1 cellular context compared by ENCODE assay signal in the genomic region with DNA sequence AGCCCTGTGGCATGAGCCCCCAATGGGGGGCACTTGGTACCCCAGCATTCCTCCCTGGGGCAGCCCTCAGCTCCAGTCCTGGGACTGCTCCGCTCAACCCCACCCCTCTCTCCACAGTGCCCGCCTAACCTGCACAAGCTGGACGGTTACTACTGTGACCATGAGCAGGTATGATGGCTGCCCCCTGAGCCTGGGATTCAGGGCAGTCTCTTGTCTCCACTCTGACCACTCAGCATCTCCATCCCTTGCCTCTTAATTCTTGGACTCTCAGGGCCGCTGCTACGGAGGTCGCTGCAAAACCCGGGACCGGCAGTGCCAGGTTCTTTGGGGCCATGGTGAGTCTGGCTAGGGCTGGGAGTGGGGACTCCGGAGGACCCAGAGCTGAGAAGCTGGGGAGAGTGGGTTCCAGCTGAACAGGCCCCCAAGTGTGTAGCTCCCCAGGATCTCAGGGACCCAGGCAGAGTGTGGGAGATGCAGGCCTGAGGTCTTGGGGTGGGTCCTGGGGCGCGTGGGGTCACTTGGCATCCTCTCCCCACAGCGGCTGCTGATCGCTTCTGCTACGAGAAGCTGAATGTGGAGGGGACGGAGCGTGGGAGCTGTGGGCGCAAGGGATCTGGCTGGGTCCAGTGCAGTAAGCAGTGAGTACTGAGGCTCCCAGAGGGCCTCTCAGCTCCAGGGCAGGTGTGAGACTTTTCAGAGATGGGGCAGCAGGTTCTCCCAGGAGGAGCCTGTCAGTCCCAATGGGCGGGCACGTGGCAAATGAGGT.
TF ChIP-seq lines count a peak whose summit lies in the region.

No MANE protein-coding gene starts in this region.

TF ChIP-seq in HepG2, 621 proteins besides CTCF, POLR2A, EP300 and RAD21:
- TF ChIP-seq KLF12 (CRISPR knock-in tag; IDR thresholded peaks at IDR 0.05; ENCODE audit: borderline replicate concordance) (no peak), MIXL1 (CRISPR knock-in tag; IDR thresholded peaks at IDR 0.05) (no peak), HNRNPLL (IDR thresholded peaks at IDR 0.05; ENCODE audit: low read depth, low read length, poor library complexity, severe bottlenecking) (peak; percentile 13)
- TF ChIP-seq, protein P1, sequence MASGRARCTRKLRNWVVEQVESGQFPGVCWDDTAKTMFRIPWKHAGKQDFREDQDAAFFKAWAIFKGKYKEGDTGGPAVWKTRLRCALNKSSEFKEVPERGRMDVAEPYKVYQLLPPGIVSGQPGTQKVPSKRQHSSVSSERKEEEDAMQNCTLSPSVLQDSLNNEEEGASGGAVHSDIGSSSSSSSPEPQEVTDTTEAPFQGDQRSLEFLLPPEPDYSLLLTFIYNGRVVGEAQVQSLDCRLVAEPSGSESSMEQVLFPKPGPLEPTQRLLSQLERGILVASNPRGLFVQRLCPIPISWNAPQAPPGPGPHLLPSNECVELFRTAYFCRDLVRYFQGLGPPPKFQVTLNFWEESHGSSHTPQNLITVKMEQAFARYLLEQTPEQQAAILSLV (CRISPR knock-in tag; IDR thresholded peaks at IDR 0.05; ENCODE audit: borderline replicate concordance), result 0 out of 2 replicates have a peak, but pooled peaks have one; percentile 32
